In the genomic region with DNA sequence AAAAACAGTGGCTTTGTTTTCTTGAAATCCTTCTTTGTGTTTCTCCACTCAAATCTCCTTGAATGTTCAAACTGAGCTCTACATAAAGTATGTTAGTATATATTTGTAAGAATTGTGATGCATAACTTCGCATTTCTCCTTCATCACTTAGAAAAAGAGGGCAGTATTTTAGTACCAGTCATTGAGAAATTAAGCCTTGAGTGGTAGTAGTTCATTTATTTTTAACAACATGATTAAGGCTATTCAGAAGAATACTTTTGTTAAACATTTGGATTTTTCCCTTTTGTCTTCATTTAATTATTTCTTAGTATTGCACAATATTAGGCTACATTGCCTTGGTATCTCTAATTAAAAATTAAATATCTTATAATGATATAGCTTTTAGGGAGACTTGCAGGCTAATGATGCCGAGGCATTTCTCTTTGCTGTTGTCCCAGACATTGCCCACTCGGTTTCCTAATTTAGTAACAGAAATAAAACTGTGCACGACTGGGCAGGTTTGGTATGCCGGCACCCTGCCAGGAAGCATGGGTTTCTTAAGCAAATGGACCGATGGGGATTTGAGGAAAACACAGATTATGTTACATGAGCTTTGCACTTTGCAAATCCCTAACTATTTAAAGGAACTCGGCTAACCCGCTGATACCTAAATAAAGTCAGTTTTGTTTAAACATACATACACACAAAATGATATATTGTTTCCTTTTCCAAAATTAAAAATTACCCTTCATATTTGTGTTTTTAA, we compare ENCODE assay signal across 8 cellular contexts. TPM values are rescaled to one million over a fixed set of nuclear protein-coding genes. Genes with fewer than 3 reads are reported as not detected.
DNase-seq lines count a peak whose midpoint lies in the region; ATAC-seq, FAIRE-seq and TF ChIP-seq lines count a peak whose summit lies in the region.

No MANE protein-coding gene starts in this region.

- H3K36me3 Mint-ChIP-seq in osteocyte (ENCODE audit: unreplicated experiment) = no peaks in the 10 kb centered on the region
- peaks cover 3 to 9% (median 7%) of the 10 kb centered on the region in 3 donors for H3K36me3 Mint-ChIP-seq in CD8-positive, alpha-beta memory T cell
- H3K36me3 Mint-ChIP-seq in activated CD4-positive, alpha-beta T cell treated with anti-CD3 and anti-CD28 coated beads for 36 hours (ENCODE audit: low read depth) = no peaks in the 10 kb centered on the region

- CTCF ChIA-PET in endothelial cell of umbilical vein (lab: Charles Lee) = interaction anchor here (0.9 to 1.5 kb wide), 4 partner anchors 9 to 450 kb away, joined by 3 to 9 read pairs (median 4); no protein-coding TSS in a partner anchor
- CTCF ChIA-PET in CD8-positive, alpha-beta memory T cell (lab: Charles Lee) = no interaction called here
- CTCF ChIA-PET in activated CD4-positive, alpha-beta T cell treated with anti-CD3 and anti-CD28 coated beads for 36 hours (lab: Charles Lee) = no interaction called here

- peak; percentile 12 for FAIRE-seq in endothelial cell of umbilical vein (lab: Jason Lieb, UNC)

- BruUV-seq in endothelial cell of umbilical vein (replicated peaks; lab: Mats Ljungman, UMichigan) = no TSS peak

- peak; percentile 44 for DNase-seq in DMS79 treated with DMSO at 0.1 percent for 48 hours (lab: John Stamatoyannopoulos, UW)
- DNase-seq in NCI-H226 = peak; percentile 66
- DNase-seq in endothelial cell of umbilical vein (ENCODE audit: low read depth, low spot score) = peak; percentile 49
- peak; percentile 88 for DNase-seq in osteocyte (ENCODE audit: extremely low spot score, unreplicated experiment)
- no peak for DNase-seq in activated naive CD4-positive, alpha-beta T cell treated with anti-CD3 and anti-CD28 coated beads, Interleukin-2, amount 50 U/mL, for 16 hours
- DNase-seq in CD8-positive, alpha-beta memory T cell = no peak
- DNase-seq in activated CD4-positive, alpha-beta T cell treated with anti-CD3 and anti-CD28 coated beads for 36 hours = no peak

- H3K36me3 ChIP-seq in endothelial cell of umbilical vein (ENCODE audit: control insufficient read depth in 2 of 2, extremely low read depth in 1 of 2, insufficient read depth in 2 of 2, low read length in 2 of 2) = no peaks in the 10 kb centered on the region
- H3K36me3 ChIP-seq in CD8-positive, alpha-beta memory T cell (ENCODE audit: insufficient read depth, low read length) = no peaks in the 10 kb centered on the region

- TF ChIP-seq POLR2A in endothelial cell of umbilical vein (IDR thresholded peaks at IDR 0.05; ENCODE audit: low read depth, low read length) = no peak

- POLR2A ChIA-PET in endothelial cell of umbilical vein (lab: Charles Lee) = no interaction called here
- POLR2A ChIA-PET in CD8-positive, alpha-beta memory T cell (lab: Charles Lee) = no interaction called here
- POLR2A ChIA-PET in activated CD4-positive, alpha-beta T cell treated with anti-CD3 and anti-CD28 coated beads for 36 hours (lab: Charles Lee) = no interaction called here

- no peaks in the 10 kb centered on the region for H3K9me3 ChIP-seq in endothelial cell of umbilical vein (replicated peaks; ENCODE audit: control insufficient read depth, insufficient read depth, low read length)
- H3K9me3 ChIP-seq in CD8-positive, alpha-beta memory T cell (ENCODE audit: low read length) = no peaks in the 10 kb centered on the region

- dilution Hi-C loops in endothelial cell of umbilical vein (cut with MboI; ENCODE audit: extremely low pct_ligation_motif_present, low sequenced_read_pairs) = no loop called here

- no peaks in the 10 kb centered on the region for H3K27me3 Mint-ChIP-seq in osteocyte (ENCODE audit: unreplicated experiment)
- no peaks in the 10 kb centered on the region for H3K27me3 Mint-ChIP-seq in CD8-positive, alpha-beta memory T cell
- no peaks in the 10 kb centered on the region for H3K27me3 Mint-ChIP-seq in activated CD4-positive, alpha-beta T cell treated with anti-CD3 and anti-CD28 coated beads for 36 hours

- H3K4me3 Mint-ChIP-seq in osteocyte (ENCODE audit: unreplicated experiment) = no peak overlapping the region
- H3K4me3 Mint-ChIP-seq in CD8-positive, alpha-beta memory T cell = no peak overlapping the region
- no peak overlapping the region for H3K4me3 Mint-ChIP-seq in activated CD4-positive, alpha-beta T cell treated with anti-CD3 and anti-CD28 coated beads for 36 hours

- ATAC-seq in GM18867 (IDR thresholded peaks at IDR 0.05; ENCODE audit: unreplicated experiment) = no peak
- no peak for ATAC-seq in activated CD4-positive, alpha-beta T cell treated with anti-CD3 and anti-CD28 coated beads for 36 hours

- peak overlapping the region; percentile 40 for H3K4me2 ChIP-seq in endothelial cell of umbilical vein (ENCODE audit: insufficient read depth, low read length)

- peaks cover 6% of the 10 kb centered on the region for H3K4me1 ChIP-seq in endothelial cell of umbilical vein (ENCODE audit: control insufficient read depth, extremely low read depth, insufficient read depth, low read length)
- H3K4me1 ChIP-seq in CD8-positive, alpha-beta memory T cell (ENCODE audit: insufficient read depth, low read length) = no peaks in the 10 kb centered on the region

- H3K4me3 ChIP-seq in endothelial cell of umbilical vein (replicated peaks in 1 of 3; ENCODE audit: insufficient read depth in 1 of 3, low read depth in 1 of 3, low read length in 3 of 3) = no peak overlapping the region
- H3K4me3 ChIP-seq in CD8-positive, alpha-beta memory T cell (ENCODE audit: low read length) = no peak overlapping the region

- no peak for TF ChIP-seq CTCF in endothelial cell of umbilical vein (IDR thresholded peaks at IDR 0.05; ENCODE audit: extremely low read depth in 1 of 2, insufficient read depth in 1 of 2, low read depth in 1 of 2, low read length in 2 of 2)
- no peak for TF ChIP-seq CTCF in osteocyte (IDR thresholded peaks at IDR 0.05)

- H3K9me1 ChIP-seq in endothelial cell of umbilical vein (replicated peaks; ENCODE audit: control insufficient read depth, extremely low read depth, insufficient read depth, low read length) = no peaks in the 10 kb centered on the region

- H3K9me3 Mint-ChIP-seq in osteocyte (ENCODE audit: unreplicated experiment) = no peaks in the 10 kb centered on the region
- H3K9me3 Mint-ChIP-seq in CD8-positive, alpha-beta memory T cell = no peaks in the 10 kb centered on the region
- H3K9me3 Mint-ChIP-seq in activated CD4-positive, alpha-beta T cell treated with anti-CD3 and anti-CD28 coated beads for 36 hours (ENCODE audit: low read depth) = no peaks in the 10 kb centered on the region

- H3K27ac ChIP-seq in endothelial cell of umbilical vein (ENCODE audit: insufficient read depth, low read depth, low read length) = no peak overlapping the region
- no peak overlapping the region for H3K27ac ChIP-seq in CD8-positive, alpha-beta memory T cell (ENCODE audit: low read depth, low read length)

- no peaks in the 10 kb centered on the region for H4K20me1 ChIP-seq in endothelial cell of umbilical vein (replicated peaks; ENCODE audit: control insufficient read depth, extremely low read depth, insufficient read depth, low read length)

- H3K9ac ChIP-seq in endothelial cell of umbilical vein (replicated peaks; ENCODE audit: extremely low read depth, insufficient read depth, low read length) = no peak overlapping the region

- H3K27me3 ChIP-seq in endothelial cell of umbilical vein (ENCODE audit: control insufficient read depth in 2 of 2, insufficient read depth in 2 of 2, low read length in 2 of 2) = no peaks in the 10 kb centered on the region
- H3K27me3 ChIP-seq in CD8-positive, alpha-beta memory T cell (ENCODE audit: insufficient read depth, low read length, poor library complexity, severe bottlenecking) = no peaks in the 10 kb centered on the region

- no peaks in the 10 kb centered on the region for H3K79me2 ChIP-seq in endothelial cell of umbilical vein (ENCODE audit: control insufficient read depth, insufficient read depth, low read length)

- H3K27ac Mint-ChIP-seq in osteocyte (ENCODE audit: unreplicated experiment) = peak overlapping the region; percentile 69
- H3K27ac Mint-ChIP-seq in CD8-positive, alpha-beta memory T cell = no peak overlapping the region
- H3K27ac Mint-ChIP-seq in activated CD4-positive, alpha-beta T cell treated with anti-CD3 and anti-CD28 coated beads for 36 hours = no peak overlapping the region

- intact Hi-C loops in endothelial cell of umbilical vein (cut with micrococcal nuclease) = no loop called here
- intact Hi-C loops in activated CD4-positive, alpha-beta T cell treated with anti-CD3 and anti-CD28 coated beads for 36 hours (cut with DNase I, micrococcal nuclease) = no loop called here

- no peak overlapping the region for H2AFZ ChIP-seq in endothelial cell of umbilical vein (ENCODE audit: low read depth, low read length)

- peaks cover 41% of the 10 kb centered on the region for H3K4me1 Mint-ChIP-seq in osteocyte (ENCODE audit: unreplicated experiment)
- no peaks in the 10 kb centered on the region for H3K4me1 Mint-ChIP-seq in CD8-positive, alpha-beta memory T cell
- H3K4me1 Mint-ChIP-seq in activated CD4-positive, alpha-beta T cell treated with anti-CD3 and anti-CD28 coated beads for 36 hours = no peaks in the 10 kb centered on the region

RNA-seq across cellular contexts. Expression of a gene that starts 54.7 kb away (rescaled TPM):
- total RNA-seq in endothelial cell of umbilical vein (19.6 and 22.4 TPM in 2 replicates), osteocyte (27.4 and 27.6 TPM in 2 replicates)
- polyA plus RNA-seq in endothelial cell of umbilical vein = 26.7 and 27.8 TPM in 2 replicates
- 26.0 TPM in 2 replicates for polyA plus RNA-seq in endothelial cell of umbilical vein (2011; cell fraction: cytosol; rRNA removed)
- 22.9 and 23.9 TPM in 2 replicates for polyA plus RNA-seq in endothelial cell of umbilical vein (2011; cell fraction: nucleus; rRNA removed)
- 17.3 and 21.0 TPM in 2 replicates for polyA plus RNA-seq in endothelial cell of umbilical vein (2012)
- 46.6 and 47.2 TPM in 2 replicates for polyA minus RNA-seq in endothelial cell of umbilical vein
- polyA minus RNA-seq in endothelial cell of umbilical vein (2011; cell fraction: cytosol; rRNA and poly(A)+ RNA removed) = 2.6 TPM
- polyA minus RNA-seq in endothelial cell of umbilical vein (2011; cell fraction: nucleus; rRNA and poly(A)+ RNA removed) = 57.0 and 84.0 TPM in 2 replicates
- total RNA-seq in CD8-positive, alpha-beta memory T cell = 10 to 100 TPM; 18.0 to 19.4 TPM
- polyA plus RNA-seq in CD8-positive, alpha-beta memory T cell = 28.4 TPM
- 10 to 100 TPM; 15.2 to 18.2 TPM for total RNA-seq in activated CD4-positive, alpha-beta T cell treated with anti-CD3 and anti-CD28 coated beads for 36 hours

RNA-seq across cellular contexts. Expression of a gene that starts 56.6 kb away (rescaled TPM):
- total RNA-seq in endothelial cell of umbilical vein = 18.6 and 27.3 TPM in 2 replicates
- 3.0 and 4.1 TPM in 2 replicates for polyA plus RNA-seq in endothelial cell of umbilical vein
- 3.6 and 4.5 TPM in 2 replicates for polyA plus RNA-seq in endothelial cell of umbilical vein (2011; cell fraction: cytosol; rRNA removed)
- polyA plus RNA-seq in endothelial cell of umbilical vein (2011; cell fraction: nucleus; rRNA removed) = 10.1 and 10.9 TPM in 2 replicates
- polyA plus RNA-seq in endothelial cell of umbilical vein (2012) = 15.8 and 18.0 TPM in 2 replicates
- polyA minus RNA-seq in endothelial cell of umbilical vein = 6.5 and 7.0 TPM in 2 replicates
- polyA minus RNA-seq in endothelial cell of umbilical vein (2011; cell fraction: cytosol; rRNA and poly(A)+ RNA removed) = 4.0 TPM
- polyA minus RNA-seq in endothelial cell of umbilical vein (2011; cell fraction: nucleus; rRNA and poly(A)+ RNA removed) = 16.3 and 22.2 TPM in 2 replicates
- 23.1 and 23.5 TPM in 2 replicates for total RNA-seq in osteocyte
- total RNA-seq in CD8-positive, alpha-beta memory T cell = 1 to 10 TPM; 2.0 to 2.7 TPM
- polyA plus RNA-seq in CD8-positive, alpha-beta memory T cell = 0.10 TPM
- 1 to 10 TPM; 5.5 to 9.0 TPM for total RNA-seq in activated CD4-positive, alpha-beta T cell treated with anti-CD3 and anti-CD28 coated beads for 36 hours

Comparison
In these comparisons a context has a peak if more than half of its experiments do, and no peak if none do; other contexts are left out.
1. DNase-seq: peak in DMS79 treated with DMSO at 0.1 percent for 48 hours (single experiment), NCI-H226 (single experiment), endothelial cell of umbilical vein (single experiment) and osteocyte (single experiment); none in activated naive CD4-positive, alpha-beta T cell treated with anti-CD3 and anti-CD28 coated beads, Interleukin-2, amount 50 U/mL, for 16 hours (single experiment), CD8-positive, alpha-beta memory T cell (0 of 5) and activated CD4-positive, alpha-beta T cell treated with anti-CD3 and anti-CD28 coated beads for 36 hours (single experiment).